8 cellular contexts compared by ENCODE assay signal in genomic region chr14:54488318-54488645, GRCh38. TPM values are rescaled to one million over a fixed set of nuclear protein-coding genes. Genes with fewer than 3 reads are reported as not detected.
DNase-seq lines count a peak whose midpoint lies in the region; ATAC-seq, FAIRE-seq and TF ChIP-seq lines count a peak whose summit lies in the region.

No MANE protein-coding gene starts in this region.

- POLR2A ChIA-PET in HepG2 (lab: Yijun Ruan, JAX): interaction anchor here (0.9 to 3.0 kb wide), 13 partner anchors 11 to 134 kb away, joined by 3 to 19 read pairs (median 4); partner anchors contain the start of gene CGRRF1

- DNase-seq in HepG2 (ENCODE audit: low spot score) (no peak), tibial nerve (ENCODE audit: low spot score in 2 of 2) (no peak)

- 0 to 1% (median 0%) methylated on average over 9 of the region's 9 CpGs for WGBS in adipose tissue, 3 donors
- WGBS in HepG2 (ENCODE audit: low lambda C conversion rate): 2% methylated on average over 7 of the region's 9 CpGs
- 0% methylated on average over 8 to 9 of the region's 9 CpGs for WGBS in tibial nerve, 2 donors

- no peak for TF ChIP-seq RAD21 in HepG2 (CRISPR knock-in tag; IDR thresholded peaks at IDR 0.05)

- H3K4me3 ChIP-seq in GM12875 (ENCODE audit: low read depth, low read length) (peak overlapping the region; percentile 97), HUES48 (ENCODE audit: low read depth, low read length) (peak overlapping the region; percentile 98), HepG2 (replicated peaks in 1 of 3; ENCODE audit: insufficient read depth in 1 of 3, low read depth in 2 of 3, low read length in 3 of 3) (peak overlapping the region; percentile 90 to 99 (median 94)), tibial nerve (peak overlapping the region; percentile 76 to 99 (median 86))

- H3K27me3 ChIP-seq in HUES48 (ENCODE audit: control insufficient read depth, insufficient read depth, low read length) (no peaks in the 10 kb centered on the region), HepG2 (ENCODE audit: control insufficient read depth in 1 of 2, insufficient read depth in 2 of 2, low read length in 2 of 2) (no peaks in the 10 kb centered on the region; a peak in 1 of 5 replicates), tibial nerve (no peaks in the 10 kb centered on the region)

- H3K4me1 ChIP-seq in HUES48 (ENCODE audit: control insufficient read depth, insufficient read depth, low read length): peaks cover 22% of the 10 kb centered on the region
- H3K4me1 ChIP-seq in HepG2 (ENCODE audit: insufficient read depth, low read length): peaks cover 65% of the 10 kb centered on the region
- H3K4me1 ChIP-seq in tibial nerve: peaks cover 0 to 53% (median 21%) of the 10 kb centered on the region in 4 donors

- peaks cover 7% of the 10 kb centered on the region for H3K36me3 ChIP-seq in HUES48 (ENCODE audit: control insufficient read depth, insufficient read depth, low read length)
- H3K36me3 ChIP-seq in HepG2 (replicated peaks in 1 of 2; ENCODE audit: control insufficient read depth in 1 of 2, insufficient read depth in 2 of 2, low read length in 2 of 2): no peaks in the 10 kb centered on the region
- H3K36me3 ChIP-seq in tibial nerve: peaks cover 0 to 5% (median 0%) of the 10 kb centered on the region in 3 donors

- H3K4me2 ChIP-seq in HepG2 (ENCODE audit: low read depth, low read length): peak overlapping the region; percentile 99

- H3K9me3 ChIP-seq in HUES48 (ENCODE audit: control insufficient read depth, insufficient read depth, low read length): no peaks in the 10 kb centered on the region
- no peaks in the 10 kb centered on the region for H3K9me3 ChIP-seq in HepG2 (ENCODE audit: low read length)
- no peaks in the 10 kb centered on the region for H3K9me3 ChIP-seq in tibial nerve

- H4K20me1 ChIP-seq in HepG2 (ENCODE audit: insufficient read depth, low read length): peaks cover 12% of the 10 kb centered on the region

- in situ Hi-C loops in HepG2 (cut with HindIII; ENCODE audit: extremely low pct_ligation_motif_present, low pct_unique_long_range_greater_than_20kb): loop anchor here (10.0 kb wide), 1 partner anchor 123 kb away; no protein-coding TSS in a partner anchor

- no peak for FAIRE-seq in HepG2 (lab: Jason Lieb, UNC)

- no peak; the same call in 1 of the 3 replicates for ATAC-seq in HepG2
- ATAC-seq in GM18519 (IDR thresholded peaks at IDR 0.05; ENCODE audit: low FRiP score, unreplicated experiment): no peak
- no peak for ATAC-seq in HG03135 (IDR thresholded peaks at IDR 0.05; ENCODE audit: unreplicated experiment)
- ATAC-seq in GM18873 (IDR thresholded peaks at IDR 0.05; ENCODE audit: low FRiP score, unreplicated experiment): no peak

- BruUV-seq in HepG2 (replicated peaks; lab: Mats Ljungman, UMichigan): no TSS peak

- intact Hi-C loops in HepG2 (cut with micrococcal nuclease; ENCODE audit: unreplicated experiment): loop anchor here (5.0 kb wide), 2 partner anchors 46 to 121 kb away; partner anchors contain the start of gene CNIH1

- peak; percentile 33 for TF ChIP-seq CTCF in GM12875 (IDR thresholded peaks at IDR 0.05; ENCODE audit: borderline replicate concordance, insufficient read depth, low read depth, low read length)
- TF ChIP-seq CTCF in HepG2 (CRISPR knock-in tag; IDR thresholded peaks at IDR 0.05): no peak
- no peak for TF ChIP-seq CTCF in tibial nerve (IDR thresholded peaks at IDR 0.05)

- H3K27ac ChIP-seq in HUES48 (ENCODE audit: low read depth, low read length): peak overlapping the region; percentile 97
- H3K27ac ChIP-seq in adipose tissue (ENCODE audit: low read depth, low read length): peak overlapping the region; percentile 60
- peak overlapping the region; percentile 94 for H3K27ac ChIP-seq in HepG2 (ENCODE audit: extremely low read length, insufficient read depth, low read length)
- H3K27ac ChIP-seq in tibial nerve: peak overlapping the region; percentile 84 to 99 (median 93)

- H3K9ac ChIP-seq in HUES48 (ENCODE audit: low read depth, low read length) (peak overlapping the region; percentile 90), HepG2 (ENCODE audit: insufficient read depth, low read depth, low read length) (peak overlapping the region; percentile 93)

- TF ChIP-seq EP300 in HepG2 (IDR thresholded peaks at IDR 0.05; ENCODE audit: low read depth in 2 of 2, low read length in 2 of 2): no peak
- no peak for TF ChIP-seq EP300 in HepG2 (CRISPR knock-in tag; IDR thresholded peaks at IDR 0.05; ENCODE audit: borderline replicate concordance)
- no peak for TF ChIP-seq EP300 in tibial nerve (IDR thresholded peaks at IDR 0.05)

- H3K79me2 ChIP-seq in HepG2 (ENCODE audit: insufficient read depth, low read length): peaks cover 53% of the 10 kb centered on the region

- TF ChIP-seq POLR2A in HepG2 (IDR thresholded peaks at IDR 0.05; ENCODE audit: insufficient read depth in 1 of 2, low read depth in 2 of 2, low read length in 2 of 2) (no peak), tibial nerve (IDR thresholded peaks at IDR 0.05) (no peak)

- CTCF ChIA-PET in HepG2 (lab: Yijun Ruan, JAX; ENCODE audit: low intra/inter-chr PET ratio, low total read pairs): no interaction called here

- no peak overlapping the region for H2AFZ ChIP-seq in HepG2 (ENCODE audit: low read length)

RNA-seq across cellular contexts. Expression of gene GMFB, which starts 0.5 kb away (rescaled TPM):
- polyA plus RNA-seq in adipose tissue (10 to 100 TPM in 2 of 3 donors, 1 to 10 TPM in 1; 8.4 to 50.5 (median 26.8) TPM), HepG2 (2011; rRNA removed) (12.9 and 17.3 TPM in 2 replicates)
- total RNA-seq in HepG2 (2016; rRNA removed; fragmentation: Illumina TruSeq; extraction: Trizol) (68.2 and 103 TPM in 2 replicates), tibial nerve (100 to 1,000 TPM in 1 of 4 donors, 10 to 100 TPM in 3; 41.8 to 111 (median 72.6) TPM)
- 10.0 and 15.2 TPM in 2 replicates for total RNA-seq in HepG2 (2016; cell fraction: cytosol; rRNA removed; fragmentation: Illumina TruSeq; extraction: Trizol; ENCODE audit: low read depth)
- 70.0 and 128 TPM in 2 replicates for total RNA-seq in HepG2 (2016; cell fraction: insoluble cytoplasmic fraction; rRNA removed; fragmentation: Illumina TruSeq; extraction: Trizol)
- 24.3 and 26.6 TPM in 2 replicates for total RNA-seq in HepG2 (2016; cell fraction: membrane; rRNA removed; fragmentation: Illumina TruSeq; extraction: Trizol)
- total RNA-seq in HepG2 (2016; cell fraction: nucleus; rRNA removed; fragmentation: Illumina TruSeq; extraction: Trizol): 60.5 and 62.1 TPM in 2 replicates
- 4.5 and 9.6 TPM in 2 replicates for polyA plus RNA-seq in HepG2 (2011; cell fraction: cytosol; rRNA removed)
- polyA plus RNA-seq in HepG2 (2011; cell fraction: nucleus; rRNA removed): 8.7 and 12.8 TPM in 2 replicates
- 18.0 and 30.6 TPM in 2 replicates for polyA plus RNA-seq in HepG2 (2012)
- polyA plus RNA-seq in HepG2 (2016; cell fraction: cytosol; fragmentation: Illumina TruSeq; extraction: Trizol; ENCODE audit: low read depth): 3.3 and 4.3 TPM in 2 replicates
- 66.5 and 76.4 TPM in 2 replicates for polyA plus RNA-seq in HepG2 (2016; cell fraction: insoluble cytoplasmic fraction; fragmentation: Illumina TruSeq; extraction: Trizol; ENCODE audit: low read depth)
- polyA plus RNA-seq in HepG2 (2016; cell fraction: membrane; fragmentation: Illumina TruSeq; extraction: Trizol; ENCODE audit: low read depth): 14.4 and 17.7 TPM in 2 replicates
- 48.5 and 55.3 TPM in 2 replicates for polyA plus RNA-seq in HepG2 (2016; cell fraction: nucleus; fragmentation: Illumina TruSeq; extraction: Trizol; ENCODE audit: insufficient read depth, low read depth)
- polyA minus RNA-seq in HepG2 (2011; rRNA and poly(A)+ RNA removed; ENCODE audit: low replicate concordance): 7.9 and 9.8 TPM in 2 replicates
- polyA minus RNA-seq in HepG2 (2011; cell fraction: cytosol; rRNA and poly(A)+ RNA removed): 9.7 and 12.5 TPM in 2 replicates
- 54.5 and 62.3 TPM in 2 replicates for polyA minus RNA-seq in HepG2 (2011; cell fraction: nucleus; rRNA and poly(A)+ RNA removed)

RNA-seq across cellular contexts. Expression of gene CGRRF1, which starts 21.4 kb away (rescaled TPM):
- 10 to 100 TPM in 2 of 3 donors, 1 to 10 TPM in 1; 8.2 to 11.4 (median 10.4) TPM for polyA plus RNA-seq in adipose tissue
- total RNA-seq in HepG2 (2016; rRNA removed; fragmentation: Illumina TruSeq; extraction: Trizol): 13.3 and 18.2 TPM in 2 replicates
- 11.9 and 12.4 TPM in 2 replicates for total RNA-seq in HepG2 (2016; cell fraction: cytosol; rRNA removed; fragmentation: Illumina TruSeq; extraction: Trizol; ENCODE audit: low read depth)
- total RNA-seq in HepG2 (2016; cell fraction: insoluble cytoplasmic fraction; rRNA removed; fragmentation: Illumina TruSeq; extraction: Trizol): 10.9 and 19.9 TPM in 2 replicates
- total RNA-seq in HepG2 (2016; cell fraction: membrane; rRNA removed; fragmentation: Illumina TruSeq; extraction: Trizol): 18.6 and 21.2 TPM in 2 replicates
- total RNA-seq in HepG2 (2016; cell fraction: nucleus; rRNA removed; fragmentation: Illumina TruSeq; extraction: Trizol): 22.0 and 22.6 TPM in 2 replicates
- polyA plus RNA-seq in HepG2 (2011; rRNA removed): 11.3 and 16.8 TPM in 2 replicates
- polyA plus RNA-seq in HepG2 (2011; cell fraction: cytosol; rRNA removed): 3.9 and 6.0 TPM in 2 replicates
- 6.8 and 7.7 TPM in 2 replicates for polyA plus RNA-seq in HepG2 (2011; cell fraction: nucleus; rRNA removed)
- polyA plus RNA-seq in HepG2 (2012): 16.4 and 16.6 TPM in 2 replicates
- 13.1 and 14.1 TPM in 2 replicates for polyA plus RNA-seq in HepG2 (2016; cell fraction: cytosol; fragmentation: Illumina TruSeq; extraction: Trizol; ENCODE audit: low read depth)
- polyA plus RNA-seq in HepG2 (2016; cell fraction: insoluble cytoplasmic fraction; fragmentation: Illumina TruSeq; extraction: Trizol; ENCODE audit: low read depth): 11.8 and 12.8 TPM in 2 replicates
- polyA plus RNA-seq in HepG2 (2016; cell fraction: membrane; fragmentation: Illumina TruSeq; extraction: Trizol; ENCODE audit: low read depth): 15.1 and 15.3 TPM in 2 replicates
- 25.5 and 30.7 TPM in 2 replicates for polyA plus RNA-seq in HepG2 (2016; cell fraction: nucleus; fragmentation: Illumina TruSeq; extraction: Trizol; ENCODE audit: insufficient read depth, low read depth)
- 5.3 and 5.7 TPM in 2 replicates for polyA minus RNA-seq in HepG2 (2011; rRNA and poly(A)+ RNA removed; ENCODE audit: low replicate concordance)
- polyA minus RNA-seq in HepG2 (2011; cell fraction: cytosol; rRNA and poly(A)+ RNA removed): 5.4 and 7.5 TPM in 2 replicates
- polyA minus RNA-seq in HepG2 (2011; cell fraction: nucleus; rRNA and poly(A)+ RNA removed): 14.0 and 21.4 TPM in 2 replicates
- total RNA-seq in tibial nerve: 10 to 100 TPM; 16.5 to 28.8 (median 21.2) TPM

RNA-seq across cellular contexts. Expression of gene CNIH1, which starts 47.1 kb away (rescaled TPM):
- polyA plus RNA-seq in adipose tissue (100 to 1,000 TPM in 1 of 3 donors, 10 to 100 TPM in 2; 42.1 to 132 (median 67.6) TPM), HepG2 (2011; rRNA removed) (335 and 421 TPM in 2 replicates)
- total RNA-seq in HepG2 (2016; rRNA removed; fragmentation: Illumina TruSeq; extraction: Trizol) (141 and 166 TPM in 2 replicates), tibial nerve (10 to 100 TPM; 29.3 to 61.8 (median 59.5) TPM)
- total RNA-seq in HepG2 (2016; cell fraction: cytosol; rRNA removed; fragmentation: Illumina TruSeq; extraction: Trizol; ENCODE audit: low read depth): 78.4 and 95.3 TPM in 2 replicates
- total RNA-seq in HepG2 (2016; cell fraction: insoluble cytoplasmic fraction; rRNA removed; fragmentation: Illumina TruSeq; extraction: Trizol): 150 and 169 TPM in 2 replicates
- 182 and 203 TPM in 2 replicates for total RNA-seq in HepG2 (2016; cell fraction: membrane; rRNA removed; fragmentation: Illumina TruSeq; extraction: Trizol)
- total RNA-seq in HepG2 (2016; cell fraction: nucleus; rRNA removed; fragmentation: Illumina TruSeq; extraction: Trizol): 107 and 124 TPM in 2 replicates
- 589 and 760 TPM in 2 replicates for polyA plus RNA-seq in HepG2 (2011; cell fraction: cytosol; rRNA removed)
- polyA plus RNA-seq in HepG2 (2011; cell fraction: nucleus; rRNA removed): 90.4 and 93.4 TPM in 2 replicates
- 212 and 227 TPM in 2 replicates for polyA plus RNA-seq in HepG2 (2012)
- 124 and 138 TPM in 2 replicates for polyA plus RNA-seq in HepG2 (2016; cell fraction: cytosol; fragmentation: Illumina TruSeq; extraction: Trizol; ENCODE audit: low read depth)
- 185 and 205 TPM in 2 replicates for polyA plus RNA-seq in HepG2 (2016; cell fraction: insoluble cytoplasmic fraction; fragmentation: Illumina TruSeq; extraction: Trizol; ENCODE audit: low read depth)
- 220 and 225 TPM in 2 replicates for polyA plus RNA-seq in HepG2 (2016; cell fraction: membrane; fragmentation: Illumina TruSeq; extraction: Trizol; ENCODE audit: low read depth)
- polyA plus RNA-seq in HepG2 (2016; cell fraction: nucleus; fragmentation: Illumina TruSeq; extraction: Trizol; ENCODE audit: insufficient read depth, low read depth): 245 and 260 TPM in 2 replicates
- 581 and 762 TPM in 2 replicates for polyA minus RNA-seq in HepG2 (2011; rRNA and poly(A)+ RNA removed; ENCODE audit: low replicate concordance)
- 203 and 246 TPM in 2 replicates for polyA minus RNA-seq in HepG2 (2011; cell fraction: cytosol; rRNA and poly(A)+ RNA removed)
- polyA minus RNA-seq in HepG2 (2011; cell fraction: nucleus; rRNA and poly(A)+ RNA removed): 54.2 and 93.9 TPM in 2 replicates
